Comparison of ENCODE assay signal across 14 cellular contexts in the genomic region with DNA sequence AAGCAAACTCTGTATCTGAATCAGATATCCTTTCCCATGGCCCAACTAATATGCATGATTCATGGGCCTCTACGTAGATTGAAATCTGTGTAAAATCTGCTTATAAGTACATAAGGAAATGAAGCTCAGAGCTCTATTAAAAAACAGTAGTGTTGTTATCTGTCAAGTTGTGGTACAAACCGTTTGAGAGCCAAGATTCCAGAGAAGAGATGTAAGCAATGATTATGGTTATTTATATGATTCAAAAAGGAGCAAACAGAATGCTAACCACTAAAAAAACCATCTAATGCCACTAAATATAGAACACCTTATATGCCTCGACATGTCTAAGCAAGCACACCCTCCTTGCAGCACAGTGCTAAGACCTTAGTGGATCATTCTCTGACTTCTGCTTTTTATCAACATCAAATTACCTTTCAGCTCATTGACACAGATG. TPM values are rescaled to one million over a fixed set of nuclear protein-coding genes. Genes with fewer than 3 reads are reported as not detected.
DNase-seq lines count a peak whose midpoint lies in the region; ATAC-seq and TF ChIP-seq lines count a peak whose summit lies in the region.
"Had no signal": no experiment of that assay in that cellular context is flagged by ENCODE, and none has a peak within 500 bp of the region (broad histone marks: within the 10 kb centered on the region; RNA-seq: fewer than 3 reads in every experiment).

No MANE protein-coding gene starts in this region.

- H3K4me2 ChIP-seq in smooth muscle cell = no peak overlapping the region

- H3K27me3 ChIP-seq in smooth muscle cell (ENCODE audit: low read depth) = no peaks in the 10 kb centered on the region

- 54% methylated on average over 3 of the region's 3 CpGs for WGBS in smooth muscle cell (ENCODE audit: low lambda C conversion rate)

- TF ChIP-seq CTCF in cardiac fibroblast (IDR thresholded peaks at IDR 0.05; ENCODE audit: low read depth, low read length) (no peak), smooth muscle cell (IDR thresholded peaks at IDR 0.05; ENCODE audit: borderline replicate concordance, insufficient read depth, poor library complexity, severe bottlenecking) (no peak), GM10248 (IDR thresholded peaks at IDR 0.05; ENCODE audit: control extremely low read depth, extremely low read depth, low read depth, missing control alignments) (no peak)

- H3K79me2 ChIP-seq in smooth muscle cell (ENCODE audit: low read depth) = no peaks in the 10 kb centered on the region

- H3K9me3 ChIP-seq in smooth muscle cell (replicated peaks; ENCODE audit: low read depth) = no peaks in the 10 kb centered on the region

- H3K4me1 Mint-ChIP-seq in activated T-cell treated with anti-CD3 and anti-CD28 coated beads, Interleukin-2, amount 50 U/mL, for 72 hours (ENCODE audit: low read depth) = peaks cover 44% of the 10 kb centered on the region

- H3K27ac Mint-ChIP-seq in activated T-cell treated with anti-CD3 and anti-CD28 coated beads, Interleukin-2, amount 50 U/mL, for 72 hours = peak overlapping the region; percentile 97
- H3K27ac Mint-ChIP-seq: B cell had no signal

- peak; percentile 84 to 87 for ATAC-seq in activated T-cell treated with anti-CD3 and anti-CD28 coated beads, Interleukin-2, amount 50 U/mL, for 72 hours (replicated peaks in 1 of 2)

- H3K27me3 Mint-ChIP-seq in activated T-cell treated with anti-CD3 and anti-CD28 coated beads, Interleukin-2, amount 50 U/mL, for 72 hours (ENCODE audit: low read depth) = no peaks in the 10 kb centered on the region
- H3K27me3 Mint-ChIP-seq: B cell had no signal

- H3K4me3 Mint-ChIP-seq in activated T-cell treated with anti-CD3 and anti-CD28 coated beads, Interleukin-2, amount 50 U/mL, for 72 hours = peak overlapping the region; percentile 66 to 70
- H3K4me3 Mint-ChIP-seq: B cell had no signal

- H3K9ac ChIP-seq in smooth muscle cell (ENCODE audit: low read depth) = no peak overlapping the region

- no peaks in the 10 kb centered on the region for H3K9me3 Mint-ChIP-seq in activated T-cell treated with anti-CD3 and anti-CD28 coated beads, Interleukin-2, amount 50 U/mL, for 72 hours

- peak overlapping the region; percentile 1 for H3K27ac ChIP-seq in smooth muscle cell (ENCODE audit: low read depth)
- H3K27ac ChIP-seq: HL-60 had no signal

- no peaks in the 10 kb centered on the region for H4K20me1 ChIP-seq in smooth muscle cell (ENCODE audit: low read depth)

- POLR2A ChIA-PET in GM10248 (lab: Yijun Ruan, JAX) = interaction anchor here (1.7 kb wide), 1 partner anchor 938 kb away, joined by 6 read pairs; no protein-coding TSS in a partner anchor

- peaks cover 3% of the 10 kb centered on the region for H3K36me3 ChIP-seq in smooth muscle cell (ENCODE audit: low read depth)

- H2AFZ ChIP-seq in smooth muscle cell (ENCODE audit: low read depth) = no peak overlapping the region

- no peak for DNase-seq in activated T-cell treated with anti-CD3 and anti-CD28 coated beads, Interleukin-2, amount 50 U/mL, for 72 hours
- DNase-seq in activated T-cell treated with anti-CD3 and anti-CD28 coated beads for 4 hours = no peak
- peak; percentile 53 for DNase-seq in NCI-H226
- peak; percentile 75 to 87 for DNase-seq in cardiac fibroblast (ENCODE audit: low read depth in 2 of 2)
- no peak for DNase-seq in smooth muscle cell (lab: John Stamatoyannopoulos, UW; ENCODE audit: unreplicated experiment)
- no peak for DNase-seq in GM10248 (ENCODE audit: extremely low spot score)
- DNase-seq in DMS53 treated with DMSO at 0.1 percent for 48 hours (lab: John Stamatoyannopoulos, UW; ENCODE audit: unreplicated experiment) = no peak
- DNase-seq in activated CD8-positive, alpha-beta memory T cell treated with anti-CD3 and anti-CD28 coated beads for 24 hours = no peak
- DNase-seq: activated effector memory CD4-positive, alpha-beta T cell treated with anti-CD3 and anti-CD28 coated beads, Interleukin-2, amount 50 U/mL, for 16 hours; erythroblast; NCI-H2081 treated with DMSO at 0.1 percent for 48 hours had no signal

- H3K4me1 ChIP-seq in smooth muscle cell (ENCODE audit: low read depth) = no peaks in the 10 kb centered on the region

- H3K4me3 ChIP-seq in cardiac fibroblast (replicated peaks in 1 of 2; ENCODE audit: low read depth in 2 of 2, low read length in 2 of 2) (no peak overlapping the region), smooth muscle cell (no peak overlapping the region)

- no peaks in the 10 kb centered on the region for H3F3A ChIP-seq in smooth muscle cell (ENCODE audit: low read depth)

- CTCF ChIA-PET in GM10248 (lab: Yijun Ruan, JAX) = interaction anchor here (1.0 to 4.1 kb wide), 6 partner anchors 8 to 44 kb away, joined by 3 to 27 read pairs (median 4); partner anchors contain the start of gene NMT2

- peaks cover 7 to 38% of the 10 kb centered on the region in 2 donors for H3K36me3 Mint-ChIP-seq in activated T-cell treated with anti-CD3 and anti-CD28 coated beads, Interleukin-2, amount 50 U/mL, for 72 hours (ENCODE audit: insufficient read depth in 2 of 2)

RNA-seq across cellular contexts. Expression of gene RPP38, which starts 26.6 kb away (rescaled TPM):
- 10 to 100 TPM; 17.7 to 21.0 TPM for total RNA-seq in activated T-cell treated with anti-CD3 and anti-CD28 coated beads, Interleukin-2, amount 50 U/mL, for 72 hours
- total RNA-seq in smooth muscle cell = 11.5 and 12.3 TPM in 2 replicates
- 18.0 and 23.2 TPM in 2 replicates for polyA plus RNA-seq in smooth muscle cell

RNA-seq across cellular contexts. Expression of gene ACBD7, which starts 35.2 kb away (rescaled TPM):
- 1 to 10 TPM; 2.5 to 5.5 TPM for total RNA-seq in activated T-cell treated with anti-CD3 and anti-CD28 coated beads, Interleukin-2, amount 50 U/mL, for 72 hours
- 0.22 TPM in 1 of 2 replicates, not detected in the other for total RNA-seq in smooth muscle cell
- polyA plus RNA-seq in smooth muscle cell = 0.33 TPM in 1 of 2 replicates, not detected in the other
- total RNA-seq: left lobe of liver had no signal

RNA-seq across cellular contexts. Expression of gene NMT2, which starts 44.7 kb away (rescaled TPM):
- 10 to 100 TPM; 24.4 to 35.2 TPM for total RNA-seq in activated T-cell treated with anti-CD3 and anti-CD28 coated beads, Interleukin-2, amount 50 U/mL, for 72 hours
- 9.4 and 15.4 TPM in 2 replicates for total RNA-seq in smooth muscle cell
- polyA plus RNA-seq in smooth muscle cell = 7.4 and 9.5 TPM in 2 replicates

Comparison
In these comparisons a context has a peak if more than half of its experiments do, and no peak if none do; other contexts are left out.
1. DNase-seq: peak in NCI-H226 (single experiment) and cardiac fibroblast (2 of 2); none in activated T-cell treated with anti-CD3 and anti-CD28 coated beads, Interleukin-2, amount 50 U/mL, for 72 hours (0 of 2), activated T-cell treated with anti-CD3 and anti-CD28 coated beads for 4 hours (single experiment), smooth muscle cell (single experiment), GM10248 (single experiment), DMS53 treated with DMSO at 0.1 percent for 48 hours (single experiment) and activated CD8-positive, alpha-beta memory T cell treated with anti-CD3 and anti-CD28 coated beads for 24 hours (single experiment).